ENCODE assay signal across 8 cellular contexts in genomic region chr10:15744217-15744865, GRCh38. TPM values are rescaled to one million over a fixed set of nuclear protein-coding genes. Genes with fewer than 3 reads are reported as not detected.
A peak's percentile ranks its signal among the peaks of the same experiment; 100 is the strongest.
DNase-seq lines count a peak whose midpoint lies in the region; ATAC-seq and TF ChIP-seq lines count a peak whose summit lies in the region.

No MANE protein-coding gene starts in this region.

- DNase-seq in AG09319 (ENCODE audit: extremely low read depth, low read depth) (no peak), GM12865 (ENCODE audit: low read depth) (peak; percentile 78), OCI-M1 (lab: John Stamatoyannopoulos, UW) (peak; percentile 85), T47D (ENCODE audit: low read depth in 1 of 2, low spot score in 1 of 2) (peak; percentile 31 to 76), lung (ENCODE audit: low spot score) (peak; percentile 34), upper lobe of left lung (peak in 1 of 2 donors; percentile 27), NCI-H2107 (lab: John Stamatoyannopoulos, UW) (no peak)

- H3K27me3 ChIP-seq in lung (ENCODE audit: control insufficient read depth, insufficient read depth) (no peaks in the 10 kb centered on the region), upper lobe of left lung (no peaks in the 10 kb centered on the region)

- TF ChIP-seq CTCF in AG09319 (IDR thresholded peaks at IDR 0.05; ENCODE audit: low read depth, low read length) (peak; percentile 54), GM12865 (IDR thresholded peaks at IDR 0.05; ENCODE audit: insufficient read depth, low read depth, low read length, missing control alignments) (peak; percentile 61), lung (IDR thresholded peaks at IDR 0.05; ENCODE audit: control extremely low read depth, extremely low read depth) (no peak), upper lobe of left lung (IDR thresholded peaks at IDR 0.05) (peak in 5 of 6 experiments; percentile 32 to 54 (median 42))

- no peaks in the 10 kb centered on the region for H3K4me1 ChIP-seq in lung (ENCODE audit: control insufficient read depth in 2 of 2, insufficient read depth in 2 of 2, low read length in 2 of 2)
- no peaks in the 10 kb centered on the region for H3K4me1 ChIP-seq in upper lobe of left lung

- H3K27ac ChIP-seq in lung (ENCODE audit: low read depth in 1 of 2, low read length in 1 of 2) (no peak overlapping the region), upper lobe of left lung (no peak overlapping the region)

- no peak for TF ChIP-seq POLR2A in upper lobe of left lung (IDR thresholded peaks at IDR 0.05)

- ATAC-seq in HG03060 (IDR thresholded peaks at IDR 0.05; ENCODE audit: low read depth, unreplicated experiment) (peak; percentile 49), lung (ENCODE audit: insufficient read depth, low FRiP score) (no peak), upper lobe of left lung (ENCODE audit: low FRiP score in 2 of 2) (peak in 1 of 2 donors; percentile 35)

- no peak for TF ChIP-seq EP300 in upper lobe of left lung (IDR thresholded peaks at IDR 0.05)

- in situ Hi-C loops in T47D (cut with HindIII; ENCODE audit: low pct_unique_long_range_greater_than_20kb, low sequenced_read_pairs), result no loop called here

- H3K36me3 ChIP-seq in lung (ENCODE audit: control insufficient read depth in 2 of 2, insufficient read depth in 2 of 2, low read length in 2 of 2) (no peaks in the 10 kb centered on the region), upper lobe of left lung (no peaks in the 10 kb centered on the region)

- H3K9me3 ChIP-seq in lung (ENCODE audit: control insufficient read depth in 2 of 2, insufficient read depth in 1 of 2, low read length in 1 of 2) (no peaks in the 10 kb centered on the region), upper lobe of left lung (no peaks in the 10 kb centered on the region)

- 37 to 43% methylated on average over 7 of the region's 7 CpGs for WGBS in lung, 2 donors
- 39 to 63% methylated on average over 7 of the region's 7 CpGs for WGBS in upper lobe of left lung, 2 donors

- no peak overlapping the region for H3K4me3 ChIP-seq in GM12865 (ENCODE audit: low read depth, low read length)
- H3K4me3 ChIP-seq in lung, result no peak overlapping the region
- no peak overlapping the region for H3K4me3 ChIP-seq in upper lobe of left lung

RNA-seq across cellular contexts. Expression of gene ITGA8, which starts 24.6 kb away (rescaled TPM):
- total RNA-seq in lung (100 to 1,000 TPM in 1 of 2 donors, 10 to 100 TPM in 1; 22.5 to 124 TPM), upper lobe of left lung (10 to 100 TPM; 18.2 to 40.3 (median 26.4) TPM)
- polyA plus RNA-seq in lung, result 1 to 10 TPM; 3.9 to 4.7 TPM

Comparison
In these comparisons a context has a peak if more than half of its experiments do, and no peak if none do; other contexts are left out.
1. DNase-seq: peak in GM12865 (single experiment), OCI-M1 (single experiment), T47D (2 of 2) and lung (single experiment); none in AG09319 (single experiment) and NCI-H2107 (single experiment).